ENCODE assay signal across 17 cellular contexts in genomic region chr19:1533510-1534150, GRCh38. TPM values are rescaled to one million over a fixed set of nuclear protein-coding genes. Genes with fewer than 3 reads are reported as not detected.
DNase-seq lines count a peak whose midpoint lies in the region; ATAC-seq and TF ChIP-seq lines count a peak whose summit lies in the region.
"Had no signal": no experiment of that assay in that cellular context is flagged by ENCODE, and none has a peak within 500 bp of the region (broad histone marks: within the 10 kb centered on the region; RNA-seq: fewer than 3 reads in every experiment).

No MANE protein-coding gene starts in this region.

- H3K27ac ChIP-seq in BLaER1 treated with 17β-estradiol and CSF1 and Interleukin-3, amounts not matched to agents 10 nM and 100 nM: no peak overlapping the region
- no peak overlapping the region for H3K27ac ChIP-seq in WERI-Rb-1
- H3K27ac ChIP-seq in neural progenitor cell: no peak overlapping the region
- H3K27ac ChIP-seq: GM23248 had no signal

- no peaks in the 10 kb centered on the region; a peak in 1 of 22 replicates for H3K27me3 ChIP-seq in BLaER1 treated with 17β-estradiol and CSF1 and Interleukin-3, amounts not matched to agents 10 nM and 100 nM
- H3K27me3 ChIP-seq in WERI-Rb-1 (ENCODE audit: insufficient read depth, low read depth, severe bottlenecking) (no peaks in the 10 kb centered on the region), neural progenitor cell (no peaks in the 10 kb centered on the region)

- H3K4me3 Mint-ChIP-seq in neural progenitor cell: no peak overlapping the region
- H3K4me3 Mint-ChIP-seq in activated naive CD8-positive, alpha-beta T cell treated with anti-CD3 and anti-CD28 coated beads, Interleukin-2, amount 50 U/mL, for 24 hours: no peak overlapping the region
- H3K4me3 Mint-ChIP-seq: CD8-positive, alpha-beta memory T cell; IgD-negative memory B cell had no signal

- H3K9me3 Mint-ChIP-seq in neural progenitor cell: no peaks in the 10 kb centered on the region
- no peaks in the 10 kb centered on the region for H3K9me3 Mint-ChIP-seq in activated naive CD8-positive, alpha-beta T cell treated with anti-CD3 and anti-CD28 coated beads, Interleukin-2, amount 50 U/mL, for 24 hours
- H3K9me3 Mint-ChIP-seq: CD8-positive, alpha-beta memory T cell had no signal

- H3K36me3 Mint-ChIP-seq in neural progenitor cell: no peaks in the 10 kb centered on the region
- H3K36me3 Mint-ChIP-seq in activated naive CD8-positive, alpha-beta T cell treated with anti-CD3 and anti-CD28 coated beads, Interleukin-2, amount 50 U/mL, for 24 hours (ENCODE audit: low read depth): no peaks in the 10 kb centered on the region
- H3K36me3 Mint-ChIP-seq: CD8-positive, alpha-beta memory T cell; IgD-negative memory B cell had no signal

- H3K36me3 ChIP-seq in BLaER1 treated with 17β-estradiol and CSF1 and Interleukin-3, amounts not matched to agents 10 nM and 100 nM: no peaks in the 10 kb centered on the region
- H3K36me3 ChIP-seq in WERI-Rb-1 (no peaks in the 10 kb centered on the region), neural progenitor cell (no peaks in the 10 kb centered on the region)
- H3K36me3 ChIP-seq: BE2C had no signal

- peaks cover 0 to 10% (median 0%) of the 10 kb centered on the region in 11 experiments; a peak in 4 of 22 replicates for H3K9me3 ChIP-seq in BLaER1 treated with 17β-estradiol and CSF1 and Interleukin-3, amounts not matched to agents 10 nM and 100 nM (replicated peaks in 1 of 11)
- H3K9me3 ChIP-seq in WERI-Rb-1 (ENCODE audit: severe bottlenecking) (no peaks in the 10 kb centered on the region), neural progenitor cell (ENCODE audit: low read depth) (no peaks in the 10 kb centered on the region)
- H3K9me3 ChIP-seq: BE2C, Caco-2 had no signal

- DNase-seq in NCI-H1417 (lab: John Stamatoyannopoulos, UW): peak in 2 of 3 experiments; percentile 43 to 48
- no peak for DNase-seq in NCI-H1417 treated with DMSO at 0.1 percent for 48 hours (lab: John Stamatoyannopoulos, UW)
- peak; percentile 70 for DNase-seq in WERI-Rb-1
- no peak for DNase-seq in neural progenitor cell (ENCODE audit: low spot score)
- DNase-seq in NCI-H748 (lab: John Stamatoyannopoulos, UW; ENCODE audit: unreplicated experiment): no peak
- DNase-seq in activated naive CD8-positive, alpha-beta T cell treated with anti-CD3 and anti-CD28 coated beads, Interleukin-2, amount 50 U/mL, for 24 hours: no peak
- DNase-seq: BE2C; Caco-2; CD8-positive, alpha-beta memory T cell; GM23248 had no signal

- H3K4me3 ChIP-seq in BLaER1 treated with 17β-estradiol and CSF1 and Interleukin-3, amounts not matched to agents 10 nM and 100 nM: no peak overlapping the region
- H3K4me3 ChIP-seq in WERI-Rb-1 (ENCODE audit: low read depth, low read length) (no peak overlapping the region), neural progenitor cell (no peak overlapping the region)
- H3K4me3 ChIP-seq: GM12878, GM23248 had no signal

- no peaks in the 10 kb centered on the region for H3F3A ChIP-seq in neural progenitor cell (ENCODE audit: low read depth)

- no peaks in the 10 kb centered on the region for H3K79me2 ChIP-seq in neural progenitor cell (ENCODE audit: low read depth)

- peak overlapping the region in 7 of 11 experiments; percentile 5 to 51 (median 43); a peak in 8 of 22 replicates for H3K4me2 ChIP-seq in BLaER1 treated with 17β-estradiol and CSF1 and Interleukin-3, amounts not matched to agents 10 nM and 100 nM
- H3K4me2 ChIP-seq in neural progenitor cell: no peak overlapping the region

- H3K4me1 ChIP-seq in BLaER1 treated with 17β-estradiol and CSF1 and Interleukin-3, amounts not matched to agents 10 nM and 100 nM: peaks cover 0 to 14% (median 8%) of the 10 kb centered on the region in 10 experiments; a peak in 11 of 20 replicates
- H3K4me1 ChIP-seq in neural progenitor cell: no peaks in the 10 kb centered on the region
- H3K4me1 ChIP-seq: BE2C, Caco-2 had no signal

- H3K27me3 Mint-ChIP-seq in neural progenitor cell (ENCODE audit: insufficient read depth, low read depth): peaks cover 2% of the 10 kb centered on the region
- H3K27me3 Mint-ChIP-seq in activated naive CD8-positive, alpha-beta T cell treated with anti-CD3 and anti-CD28 coated beads, Interleukin-2, amount 50 U/mL, for 24 hours: peaks cover 23% of the 10 kb centered on the region

- no peaks in the 10 kb centered on the region for H3K4me1 Mint-ChIP-seq in neural progenitor cell
- H3K4me1 Mint-ChIP-seq in activated naive CD8-positive, alpha-beta T cell treated with anti-CD3 and anti-CD28 coated beads, Interleukin-2, amount 50 U/mL, for 24 hours: no peaks in the 10 kb centered on the region
- H3K4me1 Mint-ChIP-seq: CD8-positive, alpha-beta memory T cell; IgD-negative memory B cell had no signal

- peak overlapping the region; percentile 87 for H3K27ac Mint-ChIP-seq in neural progenitor cell
- H3K27ac Mint-ChIP-seq in activated naive CD8-positive, alpha-beta T cell treated with anti-CD3 and anti-CD28 coated beads, Interleukin-2, amount 50 U/mL, for 24 hours: no peak overlapping the region
- H3K27ac Mint-ChIP-seq: CD8-positive, alpha-beta memory T cell; IgD-negative memory B cell had no signal

- TF ChIP-seq CTCF in WERI-Rb-1 (IDR thresholded peaks at IDR 0.05; ENCODE audit: low read depth, low read length): no peak
- TF ChIP-seq CTCF in neural progenitor cell (IDR thresholded peaks at IDR 0.05): no peak

- ATAC-seq in activated naive CD8-positive, alpha-beta T cell treated with anti-CD3 and anti-CD28 coated beads, Interleukin-2, amount 50 U/mL, for 24 hours: no peak
- no peak for ATAC-seq in activated CD4-positive, CD25-positive, alpha-beta regulatory T cell treated with anti-CD3 and anti-CD28 coated beads, Interleukin-2, amount 50 U/mL, for 24 hours
- ATAC-seq: GM12878 had no signal

- peaks cover 0 to 7% (median 0%) of the 10 kb centered on the region in 11 experiments; a peak in 1 of 22 replicates for H4K20me1 ChIP-seq in BLaER1 treated with 17β-estradiol and CSF1 and Interleukin-3, amounts not matched to agents 10 nM and 100 nM
- H4K20me1 ChIP-seq in neural progenitor cell (ENCODE audit: low read depth): no peaks in the 10 kb centered on the region

- no peak overlapping the region for H2AFZ ChIP-seq in neural progenitor cell (replicated peaks)
- H2AFZ ChIP-seq: GM23248 had no signal

- H3K9ac ChIP-seq in BLaER1 treated with 17β-estradiol and CSF1 and Interleukin-3, amounts not matched to agents 10 nM and 100 nM: no peak overlapping the region
- no peak overlapping the region for H3K9ac ChIP-seq in neural progenitor cell
- H3K9ac ChIP-seq: GM23248 had no signal

RNA-seq across cellular contexts. Expression of gene PLK5, which starts 9.8 kb away (rescaled TPM):
- total RNA-seq in neural progenitor cell (ENCODE audit: low replicate concordance): 0.81 TPM in 1 of 2 replicates, not detected in the other
- total RNA-seq: A172; Caco-2; CD8-positive, alpha-beta memory T cell; G401; GM23248; HT-29 had no signal

RNA-seq across cellular contexts. Expression of gene ADAMTSL5, which starts 20.8 kb away (rescaled TPM):
- 0.12 and 0.13 TPM in 2 replicates for total RNA-seq in neural progenitor cell (ENCODE audit: low replicate concordance)

RNA-seq across cellular contexts. Expression of gene MEX3D, which starts 34.5 kb away (rescaled TPM):
- total RNA-seq in neural progenitor cell (ENCODE audit: low replicate concordance): 15.9 and 87.3 TPM in 2 replicates

RNA-seq across cellular contexts. Expression of gene REEP6, which starts 42.6 kb away (rescaled TPM):
- total RNA-seq in neural progenitor cell (ENCODE audit: low replicate concordance): 4.8 and 13.0 TPM in 2 replicates

RNA-seq across cellular contexts. Expression of gene PCSK4, which starts 43.5 kb away (rescaled TPM):
- total RNA-seq in neural progenitor cell (ENCODE audit: low replicate concordance): 3.6 and 12.5 TPM in 2 replicates

Comparison
In these comparisons a context has a peak if more than half of its experiments do, and no peak if none do; other contexts are left out.
1. DNase-seq: peak in NCI-H1417 (2 of 3) and WERI-Rb-1 (single experiment); none in NCI-H1417 treated with DMSO at 0.1 percent for 48 hours (single experiment), neural progenitor cell (single experiment), NCI-H748 (single experiment) and activated naive CD8-positive, alpha-beta T cell treated with anti-CD3 and anti-CD28 coated beads, Interleukin-2, amount 50 U/mL, for 24 hours (single experiment).